14 cellular contexts compared by ENCODE assay signal in genomic region chr17:47218896-47219430, GRCh38. TPM values are rescaled to one million over a fixed set of nuclear protein-coding genes. Genes with fewer than 3 reads are reported as not detected.
DNase-seq lines count a peak whose midpoint lies in the region; ATAC-seq and TF ChIP-seq lines count a peak whose summit lies in the region.
"Had no signal": no experiment of that assay in that cellular context is flagged by ENCODE, and none has a peak within 500 bp of the region (broad histone marks: within the 10 kb centered on the region; RNA-seq: fewer than 3 reads in every experiment).

No MANE protein-coding gene starts in this region.

- H3F3A ChIP-seq in PC-9 (ENCODE audit: insufficient read depth, low read depth), result no peaks in the 10 kb centered on the region

- no peaks in the 10 kb centered on the region for H4K20me1 ChIP-seq in PC-9 (ENCODE audit: insufficient read depth)

- POLR2A ChIA-PET in PC-9 (lab: Charles Lee; ENCODE audit: unreplicated experiment), result no interaction called here

- H3K79me2 ChIP-seq in PC-9 (ENCODE audit: low read depth), result no peaks in the 10 kb centered on the region

- no peak overlapping the region for H2AFZ ChIP-seq in PC-9

- peaks cover under 1% of the 10 kb centered on the region for H3K9me3 Mint-ChIP-seq in activated CD8-positive, alpha-beta memory T cell treated with anti-CD3 and anti-CD28 coated beads, Interleukin-2, amount 10 ng/mL, durations not matched to agents 7 days and 5 days (ENCODE audit: low read depth)
- H3K9me3 Mint-ChIP-seq in stimulated activated effector memory CD8-positive, alpha-beta T cell treated with anti-CD3 and anti-CD28 coated beads, Interleukin-12 subunit alpha, Interleukin-12 subunit beta, amount 100 ng/mL, for 72 hours, result no peaks in the 10 kb centered on the region

- peaks cover 12% of the 10 kb centered on the region for H3K4me1 ChIP-seq in PC-9 (replicated peaks; ENCODE audit: insufficient read depth)

- BruUV-seq in PC-9 (replicated peaks; lab: Mats Ljungman, UMichigan), result no TSS peak

- no peaks in the 10 kb centered on the region for H3K36me3 ChIP-seq in PC-9 (ENCODE audit: low read depth)

- H3K4me3 ChIP-seq in PC-9, result no peak overlapping the region

- peak overlapping the region; percentile 84 for H3K27ac Mint-ChIP-seq in activated CD8-positive, alpha-beta memory T cell treated with anti-CD3 and anti-CD28 coated beads, Interleukin-2, amount 10 ng/mL, durations not matched to agents 7 days and 5 days
- peak overlapping the region; percentile 65 for H3K27ac Mint-ChIP-seq in stimulated activated effector memory CD8-positive, alpha-beta T cell treated with anti-CD3 and anti-CD28 coated beads, Interleukin-12 subunit alpha, Interleukin-12 subunit beta, amount 100 ng/mL, for 72 hours

- H3K27me3 ChIP-seq in PC-9 (ENCODE audit: insufficient read depth, low read depth), result no peaks in the 10 kb centered on the region

- H3K9me2 ChIP-seq in PC-9 (ENCODE audit: insufficient read depth), result no peaks in the 10 kb centered on the region

- TF ChIP-seq CTCF in PC-9 (conservative IDR thresholded peaks at IDR 0.05), result no peak

- no peak for ATAC-seq in activated CD8-positive, alpha-beta memory T cell treated with anti-CD3 and anti-CD28 coated beads, Interleukin-2, amount 10 ng/mL, durations not matched to agents 7 days and 5 days
- ATAC-seq in left cardiac atrium (peak; percentile 75 to 86), GM18498 (IDR thresholded peaks at IDR 0.05; ENCODE audit: unreplicated experiment) (no peak)
- ATAC-seq in stimulated activated effector memory CD8-positive, alpha-beta T cell treated with anti-CD3 and anti-CD28 coated beads, Interleukin-12 subunit alpha, Interleukin-12 subunit beta, amount 100 ng/mL, for 72 hours, result no peak

- H3K4me3 Mint-ChIP-seq in activated CD8-positive, alpha-beta memory T cell treated with anti-CD3 and anti-CD28 coated beads, Interleukin-2, amount 10 ng/mL, durations not matched to agents 7 days and 5 days, result no peak overlapping the region
- peak overlapping the region; percentile 35 for H3K4me3 Mint-ChIP-seq in stimulated activated effector memory CD8-positive, alpha-beta T cell treated with anti-CD3 and anti-CD28 coated beads, Interleukin-12 subunit alpha, Interleukin-12 subunit beta, amount 100 ng/mL, for 72 hours

- peaks cover 69% of the 10 kb centered on the region for H3K4me1 Mint-ChIP-seq in activated CD8-positive, alpha-beta memory T cell treated with anti-CD3 and anti-CD28 coated beads, Interleukin-2, amount 10 ng/mL, durations not matched to agents 7 days and 5 days
- peaks cover 42% of the 10 kb centered on the region for H3K4me1 Mint-ChIP-seq in stimulated activated effector memory CD8-positive, alpha-beta T cell treated with anti-CD3 and anti-CD28 coated beads, Interleukin-12 subunit alpha, Interleukin-12 subunit beta, amount 100 ng/mL, for 72 hours

- H3K36me3 Mint-ChIP-seq in activated CD8-positive, alpha-beta memory T cell treated with anti-CD3 and anti-CD28 coated beads, Interleukin-2, amount 10 ng/mL, durations not matched to agents 7 days and 5 days, result peaks cover 8% of the 10 kb centered on the region
- H3K36me3 Mint-ChIP-seq in stimulated activated effector memory CD8-positive, alpha-beta T cell treated with anti-CD3 and anti-CD28 coated beads, Interleukin-12 subunit alpha, Interleukin-12 subunit beta, amount 100 ng/mL, for 72 hours, result no peaks in the 10 kb centered on the region

- H3K27me3 Mint-ChIP-seq in activated CD8-positive, alpha-beta memory T cell treated with anti-CD3 and anti-CD28 coated beads, Interleukin-2, amount 10 ng/mL, durations not matched to agents 7 days and 5 days, result no peaks in the 10 kb centered on the region

- intact Hi-C loops in left cardiac atrium (cut with DNase I), result no loop called here
- intact Hi-C loops in PC-9 (cut with micrococcal nuclease; ENCODE audit: unreplicated experiment), result no loop called here

- H3K27ac ChIP-seq in PC-9, result no peak overlapping the region

- no peak overlapping the region for H3K4me2 ChIP-seq in PC-9

- DNase-seq in activated CD8-positive, alpha-beta memory T cell treated with anti-CD3 and anti-CD28 coated beads, Interleukin-2, amount 10 ng/mL, durations not matched to agents 7 days and 5 days, result no peak
- no peak for DNase-seq in activated CD8-positive, alpha-beta memory T cell treated with anti-CD3 and anti-CD28 coated beads for 24 hours
- DNase-seq in OCI-M2 (lab: John Stamatoyannopoulos, UW; ENCODE audit: unreplicated experiment) (peak; percentile 90), left cardiac atrium (peak; percentile 57), NCI-H187 treated with DMSO at 0.1 percent for 48 hours (lab: John Stamatoyannopoulos, UW) (no peak), PC-9 (no peak)
- DNase-seq in stimulated activated effector memory CD8-positive, alpha-beta T cell treated with anti-CD3 and anti-CD28 coated beads, Interleukin-12 subunit alpha, Interleukin-12 subunit beta, amount 100 ng/mL, for 72 hours (ENCODE audit: low spot score in 2 of 2), result no peak
- DNase-seq: ACHN; activated effector memory CD4-positive, alpha-beta T cell treated with Interleukin-2 at 50 U/mL for 16 hours; midbrain; NCI-H2227 treated with DMSO at 0.1 percent for 48 hours; posterior cingulate gyrus; T-helper 2 cell had no signal

- no peaks in the 10 kb centered on the region for H3K9me3 ChIP-seq in PC-9 (ENCODE audit: insufficient read depth, low read depth)

- CTCF ChIA-PET in activated CD8-positive, alpha-beta memory T cell treated with anti-CD3 and anti-CD28 coated beads, Interleukin-2, amount 10 ng/mL, durations not matched to agents 7 days and 5 days (lab: Charles Lee), result interaction anchor here (4.2 kb wide), 2 partner anchors 11 kb away, joined by 18 to 30 read pairs; partner anchors contain the start of gene MYL4
- CTCF ChIA-PET in PC-9 (lab: Charles Lee), result no interaction called here

RNA-seq across cellular contexts. Expression of gene MYL4, which starts 9.8 kb away (rescaled TPM):
- under 1 TPM in 1 of 2 experiments, not detected in 1; 0.82 TPM for total RNA-seq in activated CD8-positive, alpha-beta memory T cell treated with anti-CD3 and anti-CD28 coated beads, Interleukin-2, amount 10 ng/mL, durations not matched to agents 7 days and 5 days
- total RNA-seq in left cardiac atrium, result 1,000 to 10,000 TPM; 4,221 to 5,418 TPM
- not detected in 2 replicates for total RNA-seq in PC-9 (2021)

RNA-seq across cellular contexts. Expression of gene CDC27, which starts 29.9 kb away (rescaled TPM):
- total RNA-seq in activated CD8-positive, alpha-beta memory T cell treated with anti-CD3 and anti-CD28 coated beads, Interleukin-2, amount 10 ng/mL, durations not matched to agents 7 days and 5 days, result 100 to 1,000 TPM; 151 to 155 TPM
- total RNA-seq in left cardiac atrium, result 10 to 100 TPM; 75.7 to 83.9 TPM
- total RNA-seq in PC-9 (2021), result 58.9 and 94.3 TPM in 2 replicates

RNA-seq across cellular contexts. Expression of gene ITGB3, which starts 34.7 kb away (rescaled TPM):
- total RNA-seq in activated CD8-positive, alpha-beta memory T cell treated with anti-CD3 and anti-CD28 coated beads, Interleukin-2, amount 10 ng/mL, durations not matched to agents 7 days and 5 days, result under 1 TPM; 0.21 to 0.93 TPM
- total RNA-seq in left cardiac atrium (10 to 100 TPM in 1 of 2 donors, 1 to 10 TPM in 1; 5.9 to 19.5 TPM), PC-9 (2021) (0.31 and 0.50 TPM in 2 replicates)

Comparison
In these comparisons a context has a peak if more than half of its experiments do, and no peak if none do; other contexts are left out.
1. ATAC-seq: peak in left cardiac atrium (2 of 2); none in activated CD8-positive, alpha-beta memory T cell treated with anti-CD3 and anti-CD28 coated beads, Interleukin-2, amount 10 ng/mL, durations not matched to agents 7 days and 5 days (single experiment), stimulated activated effector memory CD8-positive, alpha-beta T cell treated with anti-CD3 and anti-CD28 coated beads, Interleukin-12 subunit alpha, Interleukin-12 subunit beta, amount 100 ng/mL, for 72 hours (single experiment) and GM18498 (single experiment).
2. DNase-seq: peak in OCI-M2 (single experiment) and left cardiac atrium (single experiment); none in activated CD8-positive, alpha-beta memory T cell treated with anti-CD3 and anti-CD28 coated beads, Interleukin-2, amount 10 ng/mL, durations not matched to agents 7 days and 5 days (single experiment), activated CD8-positive, alpha-beta memory T cell treated with anti-CD3 and anti-CD28 coated beads for 24 hours (single experiment), stimulated activated effector memory CD8-positive, alpha-beta T cell treated with anti-CD3 and anti-CD28 coated beads, Interleukin-12 subunit alpha, Interleukin-12 subunit beta, amount 100 ng/mL, for 72 hours (0 of 2), NCI-H187 treated with DMSO at 0.1 percent for 48 hours (single experiment) and PC-9 (0 of 2).
3. RNA of gene MYL4, which starts 9.8 kb away (total RNA-seq): 4,221 to 5,418 TPM in left cardiac atrium; 0.82 TPM in activated CD8-positive, alpha-beta memory T cell treated with anti-CD3 and anti-CD28 coated beads, Interleukin-2, amount 10 ng/mL, durations not matched to agents 7 days and 5 days and not detected in PC-9; every median in the first group is over 1,000 times any median in the second.